In genomic region chr10:50600286-50600685, GRCh38 we compare ENCODE assay signal across 16 cellular contexts. TPM values are rescaled to one million over a fixed set of nuclear protein-coding genes. Genes with fewer than 3 reads are reported as not detected.
DNase-seq lines count a peak whose midpoint lies in the region; ATAC-seq, FAIRE-seq and TF ChIP-seq lines count a peak whose summit lies in the region.
"Had no signal": no experiment of that assay in that cellular context is flagged by ENCODE, and none has a peak within 500 bp of the region (broad histone marks: within the 10 kb centered on the region; RNA-seq: fewer than 3 reads in every experiment).

No MANE protein-coding gene starts in this region.

- H3K79me2 ChIP-seq in Loucy (ENCODE audit: insufficient read depth, low read length) (0 out of 2 replicates have a peak, but pooled peaks cover 4% of the 10 kb centered on the region), keratinocyte (ENCODE audit: control insufficient read depth, insufficient read depth, low read length) (peaks cover 2% of the 10 kb centered on the region)

- H3K9me1 ChIP-seq in keratinocyte (ENCODE audit: control insufficient read depth, extremely low read depth, insufficient read depth, low read length) = no peaks in the 10 kb centered on the region

- no peak overlapping the region for H3K9ac ChIP-seq in Loucy (ENCODE audit: low read depth, low read length, poor library complexity, severe bottlenecking)
- H3K9ac ChIP-seq in keratinocyte (ENCODE audit: control insufficient read depth, extremely low read depth, insufficient read depth, low read length) = no peak overlapping the region
- H3K9ac ChIP-seq: BLaER1 had no signal

- H3K27ac ChIP-seq in keratinocyte (ENCODE audit: control insufficient read depth, insufficient read depth, low read length) = no peak overlapping the region
- H3K27ac ChIP-seq: BLaER1, psoas muscle had no signal

- H3K4me3 ChIP-seq in Loucy (ENCODE audit: low read length, poor library complexity, severe bottlenecking) = no peak overlapping the region
- no peak overlapping the region for H3K4me3 ChIP-seq in keratinocyte (ENCODE audit: control insufficient read depth in 2 of 3, extremely low read depth in 1 of 3, insufficient read depth in 2 of 3, low read depth in 1 of 3, low read length in 3 of 3)
- H3K4me3 ChIP-seq: BLaER1, psoas muscle had no signal

- no peak overlapping the region for H2AFZ ChIP-seq in Loucy (ENCODE audit: low read length)
- H2AFZ ChIP-seq in keratinocyte (ENCODE audit: control insufficient read depth, low read length) = no peak overlapping the region

- H3K4me2 ChIP-seq in Loucy (ENCODE audit: low read depth, low read length, poor library complexity, severe bottlenecking) (peak overlapping the region; percentile 44), keratinocyte (ENCODE audit: control insufficient read depth, extremely low read depth, insufficient read depth, low read depth, low read length) (peak overlapping the region; percentile 37)
- H3K4me2 ChIP-seq: BLaER1 had no signal

- TF ChIP-seq CTCF in Loucy (conservative IDR thresholded peaks at IDR 0.05; ENCODE audit: low read length) (no peak), keratinocyte (optimal IDR thresholded peaks at IDR 0.05 in 1 of 3, IDR thresholded peaks at IDR 0.05 in 1 of 3, conservative IDR thresholded peaks at IDR 0.05 in 1 of 3; ENCODE audit: extremely low read depth in 1 of 3, insufficient read depth in 2 of 3, low read length in 3 of 3) (no peak)

- H3K36me3 ChIP-seq in Loucy (ENCODE audit: insufficient read depth, low read length) (no peaks in the 10 kb centered on the region), keratinocyte (ENCODE audit: control insufficient read depth in 2 of 2, extremely low read depth in 1 of 2, insufficient read depth in 2 of 2, low read length in 2 of 2) (no peaks in the 10 kb centered on the region)
- H3K36me3 ChIP-seq: BLaER1 had no signal

- FAIRE-seq in keratinocyte (lab: Jason Lieb, UNC) = no peak

- no peaks in the 10 kb centered on the region for H4K20me1 ChIP-seq in Loucy (ENCODE audit: insufficient read depth, low read length, poor library complexity, severe bottlenecking)
- peaks cover 3% of the 10 kb centered on the region for H4K20me1 ChIP-seq in keratinocyte (ENCODE audit: control insufficient read depth, extremely low read depth, insufficient read depth, low read length)

- H3K27me3 ChIP-seq in Loucy (ENCODE audit: insufficient read depth, low read length, poor library complexity, severe bottlenecking) (no peaks in the 10 kb centered on the region), keratinocyte (ENCODE audit: control insufficient read depth, extremely low read depth, insufficient read depth, low read length) (no peaks in the 10 kb centered on the region)
- H3K27me3 ChIP-seq: BLaER1 had no signal

- DNase-seq in Daoy (ENCODE audit: low read depth) = peak; percentile 17
- DNase-seq in SHP77 treated with DMSO at 0.1 percent for 48 hours (lab: John Stamatoyannopoulos, UW) = peak; percentile 35
- DNase-seq in keratinocyte (ENCODE audit: low read depth, low spot score) = no peak
- DNase-seq: activated CD4-positive, alpha-beta T cell treated with anti-CD3 and anti-CD28 coated beads for 1 hour; activated effector memory CD4-positive, alpha-beta T cell treated with anti-CD3 and anti-CD28 coated beads, Interleukin-2, amount 50 U/mL, for 16 hours; central memory CD4-positive, alpha-beta T cell; DMS79 treated with DMSO at 0.1 percent for 48 hours; effector CD8-positive, alpha-beta T cell; islet precursor cell; NCI-H2029; psoas muscle had no signal

- H3K9me2 ChIP-seq in Loucy (replicated peaks; ENCODE audit: low read depth, low read length) = no peaks in the 10 kb centered on the region

- H3F3A ChIP-seq in Loucy (ENCODE audit: low read depth) = no peaks in the 10 kb centered on the region

- dilution Hi-C loops in keratinocyte (cut with MboI; ENCODE audit: extremely low pct_ligation_motif_present, low sequenced_read_pairs) = no loop called here

- no peaks in the 10 kb centered on the region for H3K9me3 ChIP-seq in Loucy (ENCODE audit: insufficient read depth, low read depth, low read length)
- H3K9me3 ChIP-seq in keratinocyte (ENCODE audit: control insufficient read depth, low read depth, low read length) = no peaks in the 10 kb centered on the region
- H3K9me3 ChIP-seq: BLaER1, psoas muscle had no signal

- H3K4me1 ChIP-seq in Loucy (ENCODE audit: insufficient read depth, low read length, poor library complexity, severe bottlenecking) (peaks cover 54% of the 10 kb centered on the region), keratinocyte (ENCODE audit: control insufficient read depth, extremely low read depth, insufficient read depth, low read length) (peaks cover 37% of the 10 kb centered on the region)

- no peak for ATAC-seq in HG03565 (IDR thresholded peaks at IDR 0.05; ENCODE audit: unreplicated experiment)
- no peak for ATAC-seq in GM18517 (IDR thresholded peaks at IDR 0.05; ENCODE audit: unreplicated experiment)
- ATAC-seq in activated CD4-positive, CD25-positive, alpha-beta regulatory T cell treated with anti-CD3 and anti-CD28 coated beads, Interleukin-2, amount 50 U/mL, for 24 hours = no peak

RNA-seq across cellular contexts. Expression of gene SGMS1, which starts 23.5 kb away (rescaled TPM):
- 13.5 and 13.9 TPM in 2 replicates for total RNA-seq in Daoy (2014; rRNA removed; shearing (Covaris generic))
- 16.3 to 18.3 TPM (median 16.7 TPM) in 3 replicates for polyA plus RNA-seq in keratinocyte
- 96.4 TPM for polyA plus RNA-seq in keratinocyte (2011; ENCODE audit: low read depth)
- 9.7 and 12.7 TPM in 2 replicates for polyA plus RNA-seq in keratinocyte (2011; cell fraction: cytosol; rRNA removed)
- polyA plus RNA-seq in keratinocyte (2011; cell fraction: nucleus; rRNA removed) = 17.8 and 18.7 TPM in 2 replicates
- polyA plus RNA-seq in keratinocyte (2012; ENCODE audit: low replicate concordance) = 13.6 and 15.8 TPM in 2 replicates
- polyA minus RNA-seq in keratinocyte = 18.4 to 24.3 TPM (median 18.9 TPM) in 3 replicates
- polyA minus RNA-seq in keratinocyte (2011; cell fraction: cytosol; rRNA and poly(A)+ RNA removed) = 21.9 TPM
- polyA minus RNA-seq in keratinocyte (2011; cell fraction: nucleus; rRNA and poly(A)+ RNA removed) = 31.7 and 46.4 TPM in 2 replicates
